In the genomic region with DNA sequence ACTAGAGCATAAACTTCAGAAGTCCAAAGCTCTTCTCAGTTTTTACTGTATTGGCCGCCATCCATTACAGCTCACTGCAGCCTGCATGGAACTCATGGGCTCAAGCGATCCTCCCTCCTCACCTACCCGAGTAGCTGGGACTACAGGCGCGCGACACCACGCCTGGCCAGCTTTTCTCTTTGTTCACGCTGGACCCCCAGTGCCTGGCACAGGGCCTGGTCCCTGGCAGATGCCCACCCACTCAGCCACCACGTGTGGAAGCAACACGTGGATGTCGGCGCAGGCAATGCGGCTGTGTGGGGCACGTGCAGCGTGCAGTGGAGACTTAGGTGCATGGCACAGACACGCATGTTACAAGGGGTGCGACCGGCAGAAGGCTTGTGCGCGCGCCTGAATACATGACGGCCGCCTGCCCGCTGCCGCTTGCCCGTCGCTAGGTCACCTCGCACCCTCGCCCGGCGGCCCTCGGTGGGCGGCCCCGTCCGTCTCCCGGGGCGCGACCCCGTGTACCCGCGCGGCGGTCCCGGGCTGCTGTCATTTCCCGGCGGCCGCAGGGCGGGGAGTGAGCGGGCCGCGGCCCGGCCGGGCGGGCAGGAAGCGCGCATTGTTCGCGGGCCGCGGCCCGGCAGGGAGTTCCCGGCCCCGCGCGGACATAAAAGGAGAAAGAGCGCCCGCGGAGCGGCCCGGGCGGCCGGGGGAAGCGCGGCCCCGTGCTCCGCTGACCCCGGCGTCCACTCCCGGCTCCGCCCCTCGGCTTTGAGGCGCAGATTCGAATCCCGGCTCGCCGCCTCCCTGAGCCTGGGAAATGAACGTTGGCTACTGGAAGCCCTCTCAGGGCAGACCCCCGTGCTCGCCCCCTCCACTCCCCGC, we compare ENCODE assay signal across 8 cellular contexts. TPM values are rescaled to one million over a fixed set of nuclear protein-coding genes. Genes with fewer than 3 reads are reported as not detected.
DNase-seq lines count a peak whose midpoint lies in the region; ATAC-seq, FAIRE-seq and TF ChIP-seq lines count a peak whose summit lies in the region.

No MANE protein-coding gene starts in this region.

- H3K4me1 ChIP-seq in neuronal stem cell (ENCODE audit: control insufficient read depth in 2 of 2, insufficient read depth in 1 of 2, low read depth in 1 of 2, low read length in 2 of 2) = peaks cover 15% of the 10 kb centered on the region in 2 donors

- peaks cover 0 to 1% of the 10 kb centered on the region in 2 donors for H3K9me3 ChIP-seq in neuronal stem cell (replicated peaks in 1 of 2; ENCODE audit: control insufficient read depth in 2 of 2, insufficient read depth in 1 of 2, low read depth in 1 of 2, low read length in 2 of 2)

- peak overlapping the region; percentile 67 for H2AK5ac ChIP-seq in neuronal stem cell (ENCODE audit: low read depth, low read length)

- H3K23ac ChIP-seq in neuronal stem cell (ENCODE audit: low read depth, low read length, poor library complexity) = peak overlapping the region; percentile 87

- peak overlapping the region; percentile 91 for H2AFZ ChIP-seq in neuronal stem cell (ENCODE audit: low read length)

- peaks cover 2 to 57% (median 14%) of the 10 kb centered on the region in 3 experiments for H3K27me3 ChIP-seq in neuronal stem cell (ENCODE audit: control insufficient read depth in 3 of 3, insufficient read depth in 3 of 3, low read depth in 1 of 3, low read length in 3 of 3)

- POLR2A ChIA-PET in activated CD4-positive, alpha-beta memory T cell treated with anti-CD3 and anti-CD28 coated beads for 36 hours (lab: Charles Lee) = no interaction called here

- no peak overlapping the region for H3K27ac Mint-ChIP-seq in activated CD4-positive, alpha-beta memory T cell treated with anti-CD3 and anti-CD28 coated beads for 36 hours

- H3K79me1 ChIP-seq in neuronal stem cell (ENCODE audit: low read depth, low read length) = no peaks in the 10 kb centered on the region

- peak; percentile 6 for DNase-seq in stimulated activated CD4-positive, alpha-beta T cell treated with anti-CD3 and anti-CD28 coated beads, Interleukin-12 subunit alpha, Interleukin-12 subunit beta, amount 100 ng/mL, for 4 hours
- DNase-seq in stimulated activated CD4-positive, alpha-beta T cell treated with anti-CD3 and anti-CD28 coated beads, Interleukin-1b, Interleukin-23, amount 100 ng/mL, for 48 hours = no peak
- DNase-seq in activated CD4-positive, alpha-beta memory T cell treated with anti-CD3 and anti-CD28 coated beads for 36 hours = no peak
- peak in 1 of 2 donors; percentile 52 for DNase-seq in foreskin fibroblast
- DNase-seq in neuronal stem cell (ENCODE audit: low spot score) = no peak
- no peak for DNase-seq in GM19239 (ENCODE audit: insufficient read length, low spot score)
- DNase-seq in middle frontal gyrus (ENCODE audit: extremely low spot score, low spot score) = no peak

- ATAC-seq in HG03520 (IDR thresholded peaks at IDR 0.05; ENCODE audit: unreplicated experiment) = no peak

- peak overlapping the region; percentile 91 for H2BK12ac ChIP-seq in neuronal stem cell (ENCODE audit: low read length)

- no peak overlapping the region for H4K8ac ChIP-seq in neuronal stem cell (ENCODE audit: low read depth, low read length)

- no peaks in the 10 kb centered on the region for H3K36me3 Mint-ChIP-seq in activated CD4-positive, alpha-beta memory T cell treated with anti-CD3 and anti-CD28 coated beads for 36 hours

- H2BK15ac ChIP-seq in neuronal stem cell (ENCODE audit: low read length) = peak overlapping the region; percentile 96

- no CpG with 5 or more reads among the region's 90 CpGs for WGBS in neuronal stem cell (ENCODE audit: extremely low coverage in 2 of 2, insufficient read length in 2 of 2, insufficient replicate concordance in 1 of 2), 2 donors

- H3K18ac ChIP-seq in neuronal stem cell (ENCODE audit: low read length) = peak overlapping the region; percentile 98

- TF ChIP-seq CTCF in foreskin fibroblast (IDR thresholded peaks at IDR 0.05; ENCODE audit: low read depth, low read length) = no peak

- peaks cover 44% of the 10 kb centered on the region for H3K27me3 Mint-ChIP-seq in activated CD4-positive, alpha-beta memory T cell treated with anti-CD3 and anti-CD28 coated beads for 36 hours

- no peak overlapping the region for H4K91ac ChIP-seq in neuronal stem cell (ENCODE audit: low read depth, low read length, poor library complexity)

- H2BK5ac ChIP-seq in neuronal stem cell (ENCODE audit: low read length) = peak overlapping the region; percentile 59

- peak overlapping the region; percentile 81 for H3K4me2 ChIP-seq in neuronal stem cell (ENCODE audit: insufficient read depth, low read length, poor library complexity, severe bottlenecking)

- H3K4me3 Mint-ChIP-seq in activated CD4-positive, alpha-beta memory T cell treated with anti-CD3 and anti-CD28 coated beads for 36 hours = peak overlapping the region; percentile 66

- intact Hi-C loops in activated CD4-positive, alpha-beta memory T cell treated with anti-CD3 and anti-CD28 coated beads for 36 hours (cut with micrococcal nuclease) = loop anchor here (10.0 kb wide), 1 partner anchor 132 kb away; no protein-coding TSS in a partner anchor

- H3K4me3 ChIP-seq in foreskin fibroblast (ENCODE audit: low read depth in 1 of 2, low read length in 2 of 2) (peak overlapping the region; percentile 50 to 57), neuronal stem cell (ENCODE audit: low read length in 2 of 2) (peak overlapping the region; percentile 49 to 80)

- no peak overlapping the region for H3K14ac ChIP-seq in neuronal stem cell (ENCODE audit: low read length)

- no peaks in the 10 kb centered on the region for H3K36me3 ChIP-seq in neuronal stem cell (replicated peaks in 1 of 2; ENCODE audit: control insufficient read depth in 2 of 2, insufficient read depth in 2 of 2, low read length in 2 of 2)

- no peak for FAIRE-seq in GM19239 (lab: Jason Lieb, UNC)

- H3K27ac ChIP-seq in neuronal stem cell (replicated peaks; ENCODE audit: low read length) = no peak overlapping the region

- peaks cover 4% of the 10 kb centered on the region for H3K4me1 Mint-ChIP-seq in activated CD4-positive, alpha-beta memory T cell treated with anti-CD3 and anti-CD28 coated beads for 36 hours (ENCODE audit: low read depth)

- CTCF ChIA-PET in activated CD4-positive, alpha-beta memory T cell treated with anti-CD3 and anti-CD28 coated beads for 36 hours (lab: Charles Lee) = interaction anchor here (0.8 to 14.1 kb wide), 4 partner anchors 81 to 248 kb away, joined by 3 to 314 read pairs (median 60); no protein-coding TSS in a partner anchor

- no peaks in the 10 kb centered on the region for H3K9me3 Mint-ChIP-seq in activated CD4-positive, alpha-beta memory T cell treated with anti-CD3 and anti-CD28 coated beads for 36 hours

- no peak overlapping the region for H2BK120ac ChIP-seq in neuronal stem cell (ENCODE audit: low read depth, low read length)

- H3K9ac ChIP-seq in neuronal stem cell (ENCODE audit: low read depth, low read length, poor library complexity) = peak overlapping the region; percentile 86

- no peak overlapping the region for H3K4ac ChIP-seq in neuronal stem cell (ENCODE audit: low read length)

RNA-seq across cellular contexts. Expression of a gene that starts 24.1 kb away (rescaled TPM):
- total RNA-seq in activated CD4-positive, alpha-beta memory T cell treated with anti-CD3 and anti-CD28 coated beads for 36 hours = under 1 TPM in 1 of 2 experiments, not detected in 1; 0.07 TPM
- polyA plus RNA-seq in neuronal stem cell (2013, experiment 1 of 2) = 2.0 TPM
- polyA plus RNA-seq in neuronal stem cell (2013, experiment 2 of 2) = 1.9 TPM
